21 cellular contexts compared by ENCODE assay signal in genomic region chr17:51351890-51352289, GRCh38.
DNase-seq lines count a peak whose midpoint lies in the region; ATAC-seq, FAIRE-seq and TF ChIP-seq lines count a peak whose summit lies in the region.
"Had no signal": no experiment of that assay in that cellular context is flagged by ENCODE, and none has a peak within 500 bp of the region (broad histone marks: within the 10 kb centered on the region; RNA-seq: fewer than 3 reads in every experiment).

No MANE protein-coding gene starts in this region.

- no peaks in the 10 kb centered on the region for H3K9me3 ChIP-seq in adipocyte (ENCODE audit: control insufficient read depth, low read length)
- H3K9me3 ChIP-seq in endodermal cell (ENCODE audit: control insufficient read depth, low read length), result no peaks in the 10 kb centered on the region
- H3K9me3 ChIP-seq in OCI-LY7 (ENCODE audit: low read length), result no peaks in the 10 kb centered on the region
- H3K9me3 ChIP-seq: adrenal gland, psoas muscle had no signal

- no peak overlapping the region for H3K4me2 ChIP-seq in OCI-LY7 (ENCODE audit: low read length)

- H3K4me3 Mint-ChIP-seq in endodermal cell, result no peak overlapping the region
- H3K4me3 Mint-ChIP-seq: activated CD8-positive, alpha-beta T cell treated with anti-CD3 and anti-CD28 coated beads for 36 hours; dendritic cell treated with granulocyte-macrophage colony-stimulating factor and Interleukin-4, amounts not matched to agents 40 ng/mL and 50 ng/mL, for 4 days had no signal

- H3K27me3 Mint-ChIP-seq in endodermal cell (ENCODE audit: insufficient read depth), result no peaks in the 10 kb centered on the region

- no peaks in the 10 kb centered on the region for H3K9me2 ChIP-seq in OCI-LY7 (ENCODE audit: insufficient read depth, low read length)

- no peak for FAIRE-seq in H54 (lab: Jason Lieb, UNC)

- BruUV-seq in OCI-LY7 (replicated peaks; lab: Mats Ljungman, UMichigan), result no TSS peak

- TF ChIP-seq CTCF in AG09309 (IDR thresholded peaks at IDR 0.05; ENCODE audit: control insufficient read depth, insufficient read depth, low read depth, low read length, missing control alignments) (no peak), omental fat pad (IDR thresholded peaks at IDR 0.05) (no peak), endodermal cell (conservative IDR thresholded peaks at IDR 0.05) (no peak), OCI-LY7 (conservative IDR thresholded peaks at IDR 0.05; ENCODE audit: low read length) (no peak)

- H4K20me1 ChIP-seq in OCI-LY7 (ENCODE audit: insufficient read depth, low read length), result no peaks in the 10 kb centered on the region

- intact Hi-C loops in OCI-LY7 (cut with micrococcal nuclease; ENCODE audit: unreplicated experiment), result no loop called here

- no peaks in the 10 kb centered on the region for H3K4me1 ChIP-seq in adipocyte (ENCODE audit: control insufficient read depth, insufficient read depth, low read length)
- H3K4me1 ChIP-seq in endodermal cell (ENCODE audit: control insufficient read depth, insufficient read depth, low read length), result no peaks in the 10 kb centered on the region
- H3K4me1 ChIP-seq in OCI-LY7 (ENCODE audit: insufficient read depth, low read length, poor library complexity, severe bottlenecking), result no peaks in the 10 kb centered on the region
- H3K4me1 ChIP-seq: adrenal gland, psoas muscle had no signal

- TF ChIP-seq POLR2A in H54 (IDR thresholded peaks at IDR 0.05; ENCODE audit: low read depth, low read length), result no peak

- H3K4me3 ChIP-seq in AG09309 (ENCODE audit: control insufficient read depth, low read depth, low read length) (no peak overlapping the region), adipocyte (ENCODE audit: low read length) (no peak overlapping the region), endodermal cell (ENCODE audit: low read length) (no peak overlapping the region), OCI-LY7 (ENCODE audit: low read depth, low read length, poor library complexity, severe bottlenecking) (no peak overlapping the region)
- H3K4me3 ChIP-seq: adrenal gland, psoas muscle had no signal

- POLR2A ChIA-PET in OCI-LY7 (lab: Charles Lee), result no interaction called here

- H3K27me3 ChIP-seq in adipocyte (replicated peaks; ENCODE audit: control insufficient read depth, insufficient read depth, low read length) (peaks cover 40% of the 10 kb centered on the region), endodermal cell (ENCODE audit: control insufficient read depth, insufficient read depth, low read length, poor library complexity, severe bottlenecking) (no peaks in the 10 kb centered on the region)
- H3K27me3 ChIP-seq: adrenal gland had no signal

- H3K9ac ChIP-seq in adipocyte (ENCODE audit: low read length), result no peak overlapping the region
- H3K9ac ChIP-seq in endodermal cell (ENCODE audit: extremely low read depth, low read length, poor library complexity, severe bottlenecking), result no peak overlapping the region

- ATAC-seq in omental fat pad (ENCODE audit: low FRiP score), result peak; percentile 63
- no peak for ATAC-seq in GM19023 (IDR thresholded peaks at IDR 0.05; ENCODE audit: unreplicated experiment)
- ATAC-seq: activated CD8-positive, alpha-beta T cell treated with anti-CD3 and anti-CD28 coated beads for 36 hours; left lobe of liver; psoas muscle had no signal

- CTCF ChIA-PET in OCI-LY7 (lab: Charles Lee; ENCODE audit: unreplicated experiment), result no interaction called here

- no peak overlapping the region for H2AFZ ChIP-seq in OCI-LY7 (ENCODE audit: low read length)

- WGBS in endodermal cell (ENCODE audit: insufficient coverage in 1 of 2, insufficient read length in 1 of 2), 2 experiments, result 94 to 95% methylated on average over 2 to 3 of the region's 3 CpGs

- peak; percentile 2 for DNase-seq in AG09309 (ENCODE audit: low read depth)
- DNase-seq in adipocyte (ENCODE audit: low read depth), result peak; percentile 24
- DNase-seq in fibroblast of the conjunctiva (ENCODE audit: low read depth), result peak; percentile 6
- no peak for DNase-seq in omental fat pad (ENCODE audit: low spot score)
- no peak for DNase-seq in endodermal cell
- DNase-seq in OCI-LY7 (ENCODE audit: low spot score), result no peak
- no peak for DNase-seq in H54 (ENCODE audit: insufficient read length, low spot score)
- DNase-seq: activated CD8-positive, alpha-beta T cell treated with anti-CD3 and anti-CD28 coated beads for 36 hours; erythroblast; KBM-7; NCI-H1105; NCI-H2171 treated with DMSO at 0.1 percent for 48 hours; NK-92 treated with Interleukin-12 subunit alpha and Interleukin-12 subunit beta, amount 100 ng/mL, for 24 hours; psoas muscle; stimulated activated CD4-positive, alpha-beta T cell treated with anti-CD3 and anti-CD28 coated beads, Interleukin-15, amount 100 ng/mL, for 24 hours; stimulated activated naive CD4-positive, alpha-beta T cell treated with Interleukin-2 at 50 U/mL for 16 hours; WERI-Rb-1 had no signal

- H3K36me3 ChIP-seq in adipocyte (ENCODE audit: control insufficient read depth, insufficient read depth, low read length, severe bottlenecking) (no peaks in the 10 kb centered on the region), endodermal cell (ENCODE audit: control insufficient read depth, insufficient read depth, low read length) (no peaks in the 10 kb centered on the region), OCI-LY7 (ENCODE audit: insufficient read depth, low read length) (no peaks in the 10 kb centered on the region)
- H3K36me3 ChIP-seq: adrenal gland, WERI-Rb-1 had no signal

- no peaks in the 10 kb centered on the region for H3K9me3 Mint-ChIP-seq in endodermal cell
- H3K9me3 Mint-ChIP-seq: activated CD8-positive, alpha-beta T cell treated with anti-CD3 and anti-CD28 coated beads for 36 hours; dendritic cell treated with granulocyte-macrophage colony-stimulating factor and Interleukin-4, amounts not matched to agents 40 ng/mL and 50 ng/mL, for 4 days had no signal

- H3K27ac ChIP-seq in endodermal cell (ENCODE audit: low read depth, low read length), result no peak overlapping the region
- H3K27ac ChIP-seq in OCI-LY7 (ENCODE audit: low read depth, low read length, poor library complexity, severe bottlenecking), result no peak overlapping the region
- H3K27ac ChIP-seq: adrenal gland, psoas muscle, WERI-Rb-1 had no signal

- H3K4me1 Mint-ChIP-seq in endodermal cell, result no peaks in the 10 kb centered on the region

- H3K27ac Mint-ChIP-seq in endodermal cell, result no peak overlapping the region
- H3K27ac Mint-ChIP-seq: activated CD8-positive, alpha-beta T cell treated with anti-CD3 and anti-CD28 coated beads for 36 hours; dendritic cell treated with granulocyte-macrophage colony-stimulating factor and Interleukin-4, amounts not matched to agents 40 ng/mL and 50 ng/mL, for 4 days had no signal

- H3K36me3 Mint-ChIP-seq in endodermal cell (ENCODE audit: low read depth), result no peaks in the 10 kb centered on the region

- H3K79me2 ChIP-seq in OCI-LY7 (ENCODE audit: insufficient read depth, low read depth, low read length), result no peaks in the 10 kb centered on the region

Comparison
In these comparisons a context has a peak if more than half of its experiments do, and no peak if none do; other contexts are left out.
1. DNase-seq: peak in AG09309 (single experiment), adipocyte (single experiment) and fibroblast of the conjunctiva (single experiment); none in omental fat pad (single experiment), endodermal cell (single experiment), OCI-LY7 (single experiment) and H54 (single experiment).